ENCODE assay signal across 1 cellular context in genomic region chr6:15247214-15247749, GRCh38.
TF ChIP-seq lines count a peak whose summit lies in the region.

No MANE protein-coding gene starts in this region.

TF ChIP-seq in HEK293, 187 proteins besides CTCF, POLR2A, EP300 and RAD21 (continued from another document and continues in another):
- TF ChIP-seq, protein P1, sequence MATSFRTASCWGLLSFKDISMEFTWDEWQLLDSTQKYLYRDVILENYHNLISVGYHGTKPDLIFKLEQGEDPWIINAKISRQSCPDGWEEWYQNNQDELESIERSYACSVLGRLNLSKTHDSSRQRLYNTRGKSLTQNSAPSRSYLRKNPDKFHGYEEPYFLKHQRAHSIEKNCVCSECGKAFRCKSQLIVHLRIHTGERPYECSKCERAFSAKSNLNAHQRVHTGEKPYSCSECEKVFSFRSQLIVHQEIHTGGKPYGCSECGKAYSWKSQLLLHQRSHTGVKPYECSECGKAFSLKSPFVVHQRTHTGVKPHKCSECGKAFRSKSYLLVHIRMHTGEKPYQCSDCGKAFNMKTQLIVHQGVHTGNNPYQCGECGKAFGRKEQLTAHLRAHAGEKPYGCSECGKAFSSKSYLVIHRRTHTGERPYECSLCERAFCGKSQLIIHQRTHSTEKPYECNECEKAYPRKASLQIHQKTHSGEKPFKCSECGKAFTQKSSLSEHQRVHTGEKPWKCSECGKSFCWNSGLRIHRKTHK (tag by site-specific recombination; IDR thresholded peaks at IDR 0.05), result no peak
- no peak for TF ChIP-seq PBX3 (CRISPR knock-in tag; IDR thresholded peaks at IDR 0.05)
- TF ChIP-seq, protein P2, sequence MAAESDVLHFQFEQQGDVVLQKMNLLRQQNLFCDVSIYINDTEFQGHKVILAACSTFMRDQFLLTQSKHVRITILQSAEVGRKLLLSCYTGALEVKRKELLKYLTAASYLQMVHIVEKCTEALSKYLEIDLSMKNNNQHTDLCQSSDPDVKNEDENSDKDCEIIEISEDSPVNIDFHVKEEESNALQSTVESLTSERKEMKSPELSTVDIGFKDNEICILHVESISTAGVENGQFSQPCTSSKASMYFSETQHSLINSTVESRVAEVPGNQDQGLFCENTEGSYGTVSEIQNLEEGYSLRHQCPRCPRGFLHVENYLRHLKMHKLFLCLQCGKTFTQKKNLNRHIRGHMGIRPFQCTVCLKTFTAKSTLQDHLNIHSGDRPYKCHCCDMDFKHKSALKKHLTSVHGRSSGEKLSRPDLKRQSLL (tag by site-specific recombination; IDR thresholded peaks at IDR 0.05), result no peak
- TF ChIP-seq, protein P3, sequence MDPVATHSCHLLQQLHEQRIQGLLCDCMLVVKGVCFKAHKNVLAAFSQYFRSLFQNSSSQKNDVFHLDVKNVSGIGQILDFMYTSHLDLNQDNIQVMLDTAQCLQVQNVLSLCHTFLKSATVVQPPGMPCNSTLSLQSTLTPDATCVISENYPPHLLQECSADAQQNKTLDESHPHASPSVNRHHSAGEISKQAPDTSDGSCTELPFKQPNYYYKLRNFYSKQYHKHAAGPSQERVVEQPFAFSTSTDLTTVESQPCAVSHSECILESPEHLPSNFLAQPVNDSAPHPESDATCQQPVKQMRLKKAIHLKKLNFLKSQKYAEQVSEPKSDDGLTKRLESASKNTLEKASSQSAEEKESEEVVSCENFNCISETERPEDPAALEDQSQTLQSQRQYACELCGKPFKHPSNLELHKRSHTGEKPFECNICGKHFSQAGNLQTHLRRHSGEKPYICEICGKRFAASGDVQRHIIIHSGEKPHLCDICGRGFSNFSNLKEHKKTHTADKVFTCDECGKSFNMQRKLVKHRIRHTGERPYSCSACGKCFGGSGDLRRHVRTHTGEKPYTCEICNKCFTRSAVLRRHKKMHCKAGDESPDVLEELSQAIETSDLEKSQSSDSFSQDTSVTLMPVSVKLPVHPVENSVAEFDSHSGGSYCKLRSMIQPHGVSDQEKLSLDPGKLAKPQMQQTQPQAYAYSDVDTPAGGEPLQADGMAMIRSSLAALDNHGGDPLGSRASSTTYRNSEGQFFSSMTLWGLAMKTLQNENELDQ (tag by site-specific recombination; IDR thresholded peaks at IDR 0.05; ENCODE audit: low read depth), result no peak
- TF ChIP-seq ZBTB17 (tag by site-specific recombination; IDR thresholded peaks at IDR 0.05), result peak; percentile 8
- no peak for TF ChIP-seq ZNF423 (tag by site-specific recombination; IDR thresholded peaks at IDR 0.05)
- TF ChIP-seq ZNF76 (tag by site-specific recombination; IDR thresholded peaks at IDR 0.05; ENCODE audit: borderline replicate concordance, low read depth), result no peak
- no peak for TF ChIP-seq ZNF23 (tag by site-specific recombination; IDR thresholded peaks at IDR 0.05; ENCODE audit: borderline replicate concordance)
- TF ChIP-seq ZNF600 (tag by site-specific recombination; IDR thresholded peaks at IDR 0.05), result 0 out of 2 replicates have a peak, but pooled peaks have one; percentile 2
- TF ChIP-seq ZBTB21 (tag by site-specific recombination; IDR thresholded peaks at IDR 0.05), result no peak
- TF ChIP-seq ZNF701 (tag by site-specific recombination; IDR thresholded peaks at IDR 0.05), result no peak
- TF ChIP-seq, protein P4, sequence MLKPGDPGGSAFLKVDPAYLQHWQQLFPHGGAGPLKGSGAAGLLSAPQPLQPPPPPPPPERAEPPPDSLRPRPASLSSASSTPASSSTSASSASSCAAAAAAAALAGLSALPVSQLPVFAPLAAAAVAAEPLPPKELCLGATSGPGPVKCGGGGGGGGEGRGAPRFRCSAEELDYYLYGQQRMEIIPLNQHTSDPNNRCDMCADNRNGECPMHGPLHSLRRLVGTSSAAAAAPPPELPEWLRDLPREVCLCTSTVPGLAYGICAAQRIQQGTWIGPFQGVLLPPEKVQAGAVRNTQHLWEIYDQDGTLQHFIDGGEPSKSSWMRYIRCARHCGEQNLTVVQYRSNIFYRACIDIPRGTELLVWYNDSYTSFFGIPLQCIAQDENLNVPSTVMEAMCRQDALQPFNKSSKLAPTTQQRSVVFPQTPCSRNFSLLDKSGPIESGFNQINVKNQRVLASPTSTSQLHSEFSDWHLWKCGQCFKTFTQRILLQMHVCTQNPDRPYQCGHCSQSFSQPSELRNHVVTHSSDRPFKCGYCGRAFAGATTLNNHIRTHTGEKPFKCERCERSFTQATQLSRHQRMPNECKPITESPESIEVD (tag by site-specific recombination; IDR thresholded peaks at IDR 0.05), result peak; percentile 85
- no peak for TF ChIP-seq PRDM4 (tag by site-specific recombination; IDR thresholded peaks at IDR 0.05)
- TF ChIP-seq ZNF280C (tag by site-specific recombination; IDR thresholded peaks at IDR 0.05), result no peak
- no peak for TF ChIP-seq SETDB1 (IDR thresholded peaks at IDR 0.05; ENCODE audit: insufficient read length, low read length)
- TF ChIP-seq, protein P5, sequence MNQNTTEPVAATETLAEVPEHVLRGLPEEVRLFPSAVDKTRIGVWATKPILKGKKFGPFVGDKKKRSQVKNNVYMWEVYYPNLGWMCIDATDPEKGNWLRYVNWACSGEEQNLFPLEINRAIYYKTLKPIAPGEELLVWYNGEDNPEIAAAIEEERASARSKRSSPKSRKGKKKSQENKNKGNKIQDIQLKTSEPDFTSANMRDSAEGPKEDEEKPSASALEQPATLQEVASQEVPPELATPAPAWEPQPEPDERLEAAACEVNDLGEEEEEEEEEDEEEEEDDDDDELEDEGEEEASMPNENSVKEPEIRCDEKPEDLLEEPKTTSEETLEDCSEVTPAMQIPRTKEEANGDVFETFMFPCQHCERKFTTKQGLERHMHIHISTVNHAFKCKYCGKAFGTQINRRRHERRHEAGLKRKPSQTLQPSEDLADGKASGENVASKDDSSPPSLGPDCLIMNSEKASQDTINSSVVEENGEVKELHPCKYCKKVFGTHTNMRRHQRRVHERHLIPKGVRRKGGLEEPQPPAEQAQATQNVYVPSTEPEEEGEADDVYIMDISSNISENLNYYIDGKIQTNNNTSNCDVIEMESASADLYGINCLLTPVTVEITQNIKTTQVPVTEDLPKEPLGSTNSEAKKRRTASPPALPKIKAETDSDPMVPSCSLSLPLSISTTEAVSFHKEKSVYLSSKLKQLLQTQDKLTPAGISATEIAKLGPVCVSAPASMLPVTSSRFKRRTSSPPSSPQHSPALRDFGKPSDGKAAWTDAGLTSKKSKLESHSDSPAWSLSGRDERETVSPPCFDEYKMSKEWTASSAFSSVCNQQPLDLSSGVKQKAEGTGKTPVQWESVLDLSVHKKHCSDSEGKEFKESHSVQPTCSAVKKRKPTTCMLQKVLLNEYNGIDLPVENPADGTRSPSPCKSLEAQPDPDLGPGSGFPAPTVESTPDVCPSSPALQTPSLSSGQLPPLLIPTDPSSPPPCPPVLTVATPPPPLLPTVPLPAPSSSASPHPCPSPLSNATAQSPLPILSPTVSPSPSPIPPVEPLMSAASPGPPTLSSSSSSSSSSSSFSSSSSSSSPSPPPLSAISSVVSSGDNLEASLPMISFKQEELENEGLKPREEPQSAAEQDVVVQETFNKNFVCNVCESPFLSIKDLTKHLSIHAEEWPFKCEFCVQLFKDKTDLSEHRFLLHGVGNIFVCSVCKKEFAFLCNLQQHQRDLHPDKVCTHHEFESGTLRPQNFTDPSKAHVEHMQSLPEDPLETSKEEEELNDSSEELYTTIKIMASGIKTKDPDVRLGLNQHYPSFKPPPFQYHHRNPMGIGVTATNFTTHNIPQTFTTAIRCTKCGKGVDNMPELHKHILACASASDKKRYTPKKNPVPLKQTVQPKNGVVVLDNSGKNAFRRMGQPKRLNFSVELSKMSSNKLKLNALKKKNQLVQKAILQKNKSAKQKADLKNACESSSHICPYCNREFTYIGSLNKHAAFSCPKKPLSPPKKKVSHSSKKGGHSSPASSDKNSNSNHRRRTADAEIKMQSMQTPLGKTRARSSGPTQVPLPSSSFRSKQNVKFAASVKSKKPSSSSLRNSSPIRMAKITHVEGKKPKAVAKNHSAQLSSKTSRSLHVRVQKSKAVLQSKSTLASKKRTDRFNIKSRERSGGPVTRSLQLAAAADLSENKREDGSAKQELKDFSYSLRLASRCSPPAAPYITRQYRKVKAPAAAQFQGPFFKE (tag by site-specific recombination; IDR thresholded peaks at IDR 0.05; ENCODE audit: borderline replicate concordance), result no peak
- no peak for TF ChIP-seq ZNF391 (tag by site-specific recombination; IDR thresholded peaks at IDR 0.05; ENCODE audit: borderline replicate concordance, low read depth)
- no peak for TF ChIP-seq ZNF529 (tag by site-specific recombination; IDR thresholded peaks at IDR 0.05; ENCODE audit: insufficient replicate concordance)
- TF ChIP-seq ZNF24 (tag by site-specific recombination; IDR thresholded peaks at IDR 0.05), result no peak
- no peak for TF ChIP-seq ZNF777 (tag by site-specific recombination; IDR thresholded peaks at IDR 0.05; ENCODE audit: borderline replicate concordance)
- TF ChIP-seq WT1 (tag by site-specific recombination; IDR thresholded peaks at IDR 0.05), result peak; percentile 80
- no peak for TF ChIP-seq ZNF394 (tag by site-specific recombination; IDR thresholded peaks at IDR 0.05; ENCODE audit: borderline replicate concordance)
- TF ChIP-seq ZNF366 (tag by site-specific recombination; conservative IDR thresholded peaks at IDR 0.05), result no peak
- TF ChIP-seq, protein P6, sequence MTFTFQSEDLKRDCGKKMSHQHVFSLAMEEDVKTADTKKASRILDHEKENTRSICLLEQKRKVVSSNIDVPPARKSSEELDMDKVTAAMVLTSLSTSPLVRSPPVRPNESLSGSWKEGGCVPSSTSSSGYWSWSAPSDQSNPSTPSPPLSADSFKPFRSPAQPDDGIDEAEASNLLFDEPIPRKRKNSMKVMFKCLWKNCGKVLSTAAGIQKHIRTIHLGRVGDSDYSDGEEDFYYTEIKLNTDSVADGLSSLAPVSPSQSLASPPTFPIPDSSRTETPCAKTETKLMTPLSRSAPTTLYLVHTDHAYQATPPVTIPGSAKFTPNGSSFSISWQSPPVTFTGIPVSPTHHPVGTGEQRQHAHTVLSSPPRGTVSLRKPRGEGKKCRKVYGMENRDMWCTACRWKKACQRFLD (tag by site-specific recombination; IDR thresholded peaks at IDR 0.05), result no peak
- no peak for TF ChIP-seq OSR2 (tag by site-specific recombination; IDR thresholded peaks at IDR 0.05)
- no peak for TF ChIP-seq GFI1B (tag by site-specific recombination; IDR thresholded peaks at IDR 0.05)
- TF ChIP-seq ZEB2 (tag by site-specific recombination; IDR thresholded peaks at IDR 0.05), result peak; percentile 11; the same call in 1 of the 2 replicates
- TF ChIP-seq ZNF184 (tag by site-specific recombination; IDR thresholded peaks at IDR 0.05), result no peak
- TF ChIP-seq ZNF449 (tag by site-specific recombination; IDR thresholded peaks at IDR 0.05), result no peak
- no peak for TF ChIP-seq ZNF514 (tag by site-specific recombination; IDR thresholded peaks at IDR 0.05)
